ENCODE assay signal across 9 cellular contexts in the genomic region with DNA sequence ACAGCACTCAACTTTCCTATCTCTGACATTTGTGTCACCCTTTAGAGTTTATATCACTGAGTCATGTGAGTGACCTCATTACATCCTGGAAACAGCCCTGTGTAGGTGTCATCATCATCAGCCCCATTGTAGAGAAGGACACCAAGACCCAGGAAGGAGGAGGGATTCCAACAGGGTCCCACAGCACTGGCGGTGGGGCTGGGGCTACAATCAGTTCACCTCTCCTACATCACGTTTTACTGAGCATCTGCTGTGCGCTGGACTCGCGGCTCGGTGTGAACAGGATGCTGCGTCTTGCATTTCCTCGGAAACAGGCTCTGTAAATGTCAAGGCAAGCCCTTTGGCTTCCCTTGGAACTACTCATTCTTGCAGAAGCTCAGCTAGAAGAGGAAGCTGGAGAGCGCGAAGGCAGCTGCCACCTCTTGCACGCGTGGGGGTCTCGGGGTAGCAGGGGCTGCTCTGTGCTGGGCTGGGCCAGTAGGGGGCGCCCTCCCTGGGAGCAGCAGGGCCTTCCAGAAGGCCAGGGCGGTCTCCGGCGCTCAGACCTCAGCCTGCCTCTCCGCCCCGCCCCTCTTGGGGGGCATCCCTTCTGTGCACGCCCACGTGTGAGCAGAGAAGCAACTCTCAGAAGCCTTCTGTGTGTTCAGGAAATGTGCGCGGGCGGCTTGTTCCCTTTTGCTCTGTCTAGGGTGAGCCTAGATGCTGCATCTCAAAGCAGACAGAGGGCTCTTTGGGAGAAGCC. TPM values are rescaled to one million over a fixed set of nuclear protein-coding genes. Genes with fewer than 3 reads are reported as not detected.
DNase-seq lines count a peak whose midpoint lies in the region; ATAC-seq, FAIRE-seq and TF ChIP-seq lines count a peak whose summit lies in the region.
"Had no signal": no experiment of that assay in that cellular context is flagged by ENCODE, and none has a peak within 500 bp of the region (broad histone marks: within the 10 kb centered on the region; RNA-seq: fewer than 3 reads in every experiment).

No MANE protein-coding gene starts in this region.

- DNase-seq in bronchial epithelial cell (ENCODE audit: low read depth) (peak; percentile 42), osteoblast (ENCODE audit: insufficient read length, low spot score, missing footprints) (no peak), NCI-H2171 (lab: John Stamatoyannopoulos, UW) (no peak), foreskin melanocyte (no peak)

- H3K27ac ChIP-seq in 22Rv1 (peak overlapping the region; percentile 88), VCaP (peak overlapping the region; percentile 94; the same call in 1 of the 2 replicates), osteoblast (ENCODE audit: low read depth, low read length) (no peak overlapping the region)

- TF ChIP-seq CTCF in 22Rv1 (IDR thresholded peaks at IDR 0.05): peak; percentile 81
- TF ChIP-seq CTCF in VCaP (conservative IDR thresholded peaks at IDR 0.05): peak; percentile 41
- TF ChIP-seq CTCF in bronchial epithelial cell (IDR thresholded peaks at IDR 0.05; ENCODE audit: insufficient read depth, low read length, severe bottlenecking): peak; percentile 51
- TF ChIP-seq CTCF in osteoblast (IDR thresholded peaks at IDR 0.05; ENCODE audit: extremely low read depth, low read depth, low read length): peak; percentile 36

- no peak overlapping the region for H3K4me3 ChIP-seq in bronchial epithelial cell (ENCODE audit: low read depth, low read length)
- H3K4me3 ChIP-seq in osteoblast (ENCODE audit: insufficient read depth, low read length): no peak overlapping the region

- FAIRE-seq in bronchial epithelial cell (lab: Jason Lieb, UNC): no peak
- FAIRE-seq: G401.6 had no signal

- H3K79me2 ChIP-seq in osteoblast (ENCODE audit: insufficient read depth, low read length): no peaks in the 10 kb centered on the region

- H3K9me3 ChIP-seq in osteoblast (ENCODE audit: low read depth, low read length): no peaks in the 10 kb centered on the region

- H3K27me3 ChIP-seq in bronchial epithelial cell (ENCODE audit: control insufficient read depth, insufficient read depth, low read length) (no peaks in the 10 kb centered on the region), osteoblast (ENCODE audit: insufficient read depth, low read length) (no peaks in the 10 kb centered on the region)

- H3K4me1 ChIP-seq in osteoblast (ENCODE audit: insufficient read depth, low read length): peaks cover 24% of the 10 kb centered on the region

- H4K20me1 ChIP-seq in osteoblast (ENCODE audit: insufficient read depth, low read length): no peaks in the 10 kb centered on the region

- H2AFZ ChIP-seq in osteoblast (ENCODE audit: low read length): no peak overlapping the region

- no peak overlapping the region for H3K4me2 ChIP-seq in osteoblast (ENCODE audit: insufficient read depth, low read length)

- H3K36me3 ChIP-seq in bronchial epithelial cell (ENCODE audit: control insufficient read depth, insufficient read depth, low read length): no peaks in the 10 kb centered on the region
- H3K36me3 ChIP-seq in osteoblast (ENCODE audit: insufficient read depth, low read length): no peaks in the 10 kb centered on the region

- peak; percentile 88 for ATAC-seq in GM19023 (IDR thresholded peaks at IDR 0.05; ENCODE audit: unreplicated experiment)
- ATAC-seq in HG03159 (IDR thresholded peaks at IDR 0.05; ENCODE audit: unreplicated experiment): peak; percentile 82

RNA-seq across cellular contexts. Expression of gene REELD1, which starts 29.0 kb away (rescaled TPM):
- under 0.01 TPM in 1 of 2 replicates, not detected in the other for total RNA-seq in bronchial epithelial cell
- total RNA-seq in osteoblast: not detected in 2 replicates
